ENCODE assay signal across 11 cellular contexts in the genomic region with DNA sequence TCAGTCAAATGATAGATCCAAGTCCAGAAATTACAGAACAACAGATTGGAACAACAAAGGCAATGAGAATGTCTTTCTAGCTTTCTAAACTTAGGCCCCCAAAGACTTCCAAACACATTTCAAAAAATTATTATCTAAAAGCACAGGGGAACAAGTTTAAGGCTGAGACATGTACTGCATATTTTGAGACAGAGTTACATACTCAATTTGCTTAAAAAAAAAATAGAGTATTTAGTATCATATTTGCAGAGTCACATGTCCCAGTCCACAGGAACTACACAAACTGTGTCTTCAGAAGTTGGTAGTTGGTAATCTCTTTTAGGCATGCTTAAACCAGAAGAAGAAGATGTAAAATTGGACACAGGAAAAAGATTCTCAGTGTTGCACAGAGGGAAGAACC.
DNase-seq lines count a peak whose midpoint lies in the region; ATAC-seq and TF ChIP-seq lines count a peak whose summit lies in the region.
"Had no signal": no experiment of that assay in that cellular context is flagged by ENCODE, and none has a peak within 500 bp of the region (broad histone marks: within the 10 kb centered on the region; RNA-seq: fewer than 3 reads in every experiment).

No MANE protein-coding gene starts in this region.

- H3K27me3 Mint-ChIP-seq in mesothelial cell of epicardium (ENCODE audit: low read depth) = no peaks in the 10 kb centered on the region

- no peaks in the 10 kb centered on the region for H3K36me3 ChIP-seq in heart right ventricle
- H3K36me3 ChIP-seq in adipocyte (ENCODE audit: control insufficient read depth, insufficient read depth, low read length, severe bottlenecking) = no peaks in the 10 kb centered on the region
- H3K36me3 ChIP-seq in vagina = no peaks in the 10 kb centered on the region

- H3K27ac Mint-ChIP-seq in mesothelial cell of epicardium = peak overlapping the region; percentile 92

- peak overlapping the region; percentile 60 for H3K9ac ChIP-seq in adipocyte (ENCODE audit: low read length)

- ATAC-seq in heart right ventricle = no peak
- no peak for ATAC-seq in left ventricle myocardium superior
- ATAC-seq in GM21515 (IDR thresholded peaks at IDR 0.05; ENCODE audit: unreplicated experiment) = no peak
- no peak for ATAC-seq in HG03045 (IDR thresholded peaks at IDR 0.05; ENCODE audit: unreplicated experiment)
- ATAC-seq: Panc1 had no signal

- no peaks in the 10 kb centered on the region for H3K9me3 Mint-ChIP-seq in mesothelial cell of epicardium

- peak overlapping the region in 8 of 10 donors; percentile 58 to 84 (median 74) for H3K27ac ChIP-seq in heart right ventricle
- H3K27ac ChIP-seq in vagina = peak overlapping the region; percentile 91

- no peak for TF ChIP-seq CTCF in heart right ventricle (IDR thresholded peaks at IDR 0.05)
- TF ChIP-seq CTCF in mesothelial cell of epicardium (IDR thresholded peaks at IDR 0.05; ENCODE audit: unreplicated experiment) = no peak
- TF ChIP-seq CTCF in vagina (IDR thresholded peaks at IDR 0.05) = no peak

- no peak overlapping the region for H3K4me3 ChIP-seq in heart right ventricle
- no peak overlapping the region for H3K4me3 ChIP-seq in adipocyte (ENCODE audit: low read length)
- H3K4me3 ChIP-seq in vagina = no peak overlapping the region

- TF ChIP-seq POLR2A in vagina (IDR thresholded peaks at IDR 0.05) = no peak

- H3K9me3 ChIP-seq in heart right ventricle = no peaks in the 10 kb centered on the region
- no peaks in the 10 kb centered on the region for H3K9me3 ChIP-seq in adipocyte (ENCODE audit: control insufficient read depth, low read length)
- no peaks in the 10 kb centered on the region for H3K9me3 ChIP-seq in vagina

- H3K4me1 ChIP-seq in heart right ventricle = peaks cover 12 to 88% (median 79%) of the 10 kb centered on the region in 9 donors
- peaks cover 63% of the 10 kb centered on the region for H3K4me1 ChIP-seq in adipocyte (ENCODE audit: control insufficient read depth, insufficient read depth, low read length)
- peaks cover 75% of the 10 kb centered on the region for H3K4me1 ChIP-seq in vagina

- peaks cover 74% of the 10 kb centered on the region for H3K4me1 Mint-ChIP-seq in mesothelial cell of epicardium

- DNase-seq in heart right ventricle (no peak), left ventricle myocardium superior (no peak), adipocyte (ENCODE audit: low read depth) (no peak), mesothelial cell of epicardium (ENCODE audit: low spot score in 2 of 2, unreplicated experiment in 2 of 2) (no peak), vagina (ENCODE audit: extremely low spot score in 2 of 2) (no peak), ureter (ENCODE audit: low spot score) (no peak)
- DNase-seq: activated gamma-delta T cell, posterior cingulate gyrus had no signal

- H3K27me3 ChIP-seq in heart right ventricle = no peaks in the 10 kb centered on the region
- no peaks in the 10 kb centered on the region for H3K27me3 ChIP-seq in adipocyte (replicated peaks; ENCODE audit: control insufficient read depth, insufficient read depth, low read length)
- no peaks in the 10 kb centered on the region for H3K27me3 ChIP-seq in vagina

- intact Hi-C loops in heart right ventricle (cut with DNase I) (loop anchor here in 2 of 10 donors (5.0 to 10.0 kb wide), 4 partner anchors 41 to 161 kb away; a partner anchor contains a TSS), left ventricle myocardium superior (cut with micrococcal nuclease) (no loop called here), vagina (cut with DNase I) (no loop called here)

- H3K4me3 Mint-ChIP-seq in mesothelial cell of epicardium = no peak overlapping the region

- H3K36me3 Mint-ChIP-seq in mesothelial cell of epicardium = no peaks in the 10 kb centered on the region
